Comparison of ENCODE assay signal across 10 cellular contexts in the genomic region with DNA sequence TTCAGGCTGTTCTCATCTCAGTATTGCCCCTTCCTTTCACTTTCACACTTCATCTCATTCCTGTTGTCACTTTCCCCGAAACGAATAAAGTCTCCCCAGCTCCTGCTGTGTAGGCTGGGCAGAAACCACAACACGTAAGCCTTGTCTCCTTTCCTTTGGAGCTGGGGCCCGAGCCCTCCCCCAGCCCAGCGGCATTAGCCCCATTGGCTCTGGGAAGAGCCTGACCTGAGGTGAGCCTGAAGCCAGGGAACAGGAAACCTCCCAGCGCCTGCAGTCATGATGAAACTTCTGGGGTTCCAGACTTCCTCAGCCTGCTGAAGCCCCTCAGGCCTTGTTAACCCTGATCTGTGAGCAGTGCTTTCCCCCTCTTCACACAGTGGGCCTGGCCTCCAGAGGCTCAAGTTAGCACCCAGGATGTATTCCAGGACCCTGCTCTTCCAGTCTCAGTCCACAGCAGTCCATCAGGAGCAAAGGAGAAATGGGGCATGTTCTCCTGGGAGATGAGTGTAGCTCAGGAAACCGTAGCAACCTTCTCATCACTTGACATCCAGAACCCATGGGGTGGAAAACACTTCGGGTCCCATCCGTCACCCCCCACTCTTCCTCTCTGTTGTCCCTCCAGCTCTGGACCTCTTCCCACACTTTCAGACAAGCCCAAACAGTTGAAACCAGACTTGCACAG. TPM values are rescaled to one million over a fixed set of nuclear protein-coding genes. Genes with fewer than 3 reads are reported as not detected.
A peak's percentile ranks its signal among the peaks of the same experiment; 100 is the strongest.
DNase-seq lines count a peak whose midpoint lies in the region; ATAC-seq, FAIRE-seq and TF ChIP-seq lines count a peak whose summit lies in the region.
"Had no signal": no experiment of that assay in that cellular context is flagged by ENCODE, and none has a peak within 500 bp of the region (broad histone marks: within the 10 kb centered on the region; RNA-seq: fewer than 3 reads in every experiment).

No MANE protein-coding gene starts in this region.

- H3K9me3 ChIP-seq in HepG2 (ENCODE audit: low read length): no peaks in the 10 kb centered on the region
- H3K9me3 ChIP-seq: mucosa of descending colon had no signal

- H3K27me3 ChIP-seq in HepG2 (ENCODE audit: control insufficient read depth in 1 of 2, insufficient read depth in 2 of 2, low read length in 2 of 2): no peaks in the 10 kb centered on the region

- H3K9ac ChIP-seq in HepG2 (ENCODE audit: insufficient read depth, low read depth, low read length): no peak overlapping the region

- no peaks in the 10 kb centered on the region for H3K9me3 Mint-ChIP-seq in WTC11
- no peaks in the 10 kb centered on the region for H3K9me3 Mint-ChIP-seq in stimulated activated effector memory CD8-positive, alpha-beta T cell treated with anti-CD3 and anti-CD28 coated beads, Interleukin-12 subunit alpha, Interleukin-12 subunit beta, amount 100 ng/mL, for 72 hours

- TF ChIP-seq EP300 in HepG2 (IDR thresholded peaks at IDR 0.05; ENCODE audit: low read depth in 2 of 2, low read length in 2 of 2): no peak
- TF ChIP-seq EP300 in HepG2 (CRISPR knock-in tag; IDR thresholded peaks at IDR 0.05; ENCODE audit: borderline replicate concordance): no peak

- TF ChIP-seq CTCF in WTC11 (IDR thresholded peaks at IDR 0.05): no peak
- TF ChIP-seq CTCF in HepG2 (CRISPR knock-in tag; IDR thresholded peaks at IDR 0.05): no peak

- intact Hi-C loops in cardiac septum (cut with DNase I) (no loop called here), HepG2 (cut with micrococcal nuclease; ENCODE audit: unreplicated experiment) (no loop called here)

- DNase-seq in GM19239 (ENCODE audit: insufficient read length, low spot score) (peak; percentile 36), WTC11 (ENCODE audit: low spot score) (no peak), cardiac septum (ENCODE audit: low spot score) (peak; percentile 66), H4 (ENCODE audit: low spot score) (no peak), HepG2 (ENCODE audit: low spot score) (no peak)
- no peak for DNase-seq in stimulated activated effector memory CD8-positive, alpha-beta T cell treated with anti-CD3 and anti-CD28 coated beads, Interleukin-12 subunit alpha, Interleukin-12 subunit beta, amount 100 ng/mL, for 72 hours (ENCODE audit: low spot score in 2 of 2)
- DNase-seq: mucosa of descending colon, NCI-H1930 had no signal

- WGBS in HepG2 (ENCODE audit: low lambda C conversion rate): 92% methylated on average over 7 of the region's 9 CpGs

- no peak for TF ChIP-seq POLR2A in HepG2 (IDR thresholded peaks at IDR 0.05; ENCODE audit: insufficient read depth in 1 of 2, low read depth in 2 of 2, low read length in 2 of 2)

- peaks cover 3% of the 10 kb centered on the region; the same call in 1 of the 2 replicates for H3K4me1 Mint-ChIP-seq in WTC11
- peaks cover 35% of the 10 kb centered on the region for H3K4me1 Mint-ChIP-seq in stimulated activated effector memory CD8-positive, alpha-beta T cell treated with anti-CD3 and anti-CD28 coated beads, Interleukin-12 subunit alpha, Interleukin-12 subunit beta, amount 100 ng/mL, for 72 hours

- no peak overlapping the region for H3K4me3 Mint-ChIP-seq in WTC11
- peak overlapping the region; percentile 26 for H3K4me3 Mint-ChIP-seq in stimulated activated effector memory CD8-positive, alpha-beta T cell treated with anti-CD3 and anti-CD28 coated beads, Interleukin-12 subunit alpha, Interleukin-12 subunit beta, amount 100 ng/mL, for 72 hours

- H3K79me2 ChIP-seq in HepG2 (ENCODE audit: insufficient read depth, low read length): no peaks in the 10 kb centered on the region

- no TSS peak for BruUV-seq in HepG2 (replicated peaks; lab: Mats Ljungman, UMichigan)

- no peak overlapping the region for H3K27ac ChIP-seq in HepG2 (ENCODE audit: extremely low read length, insufficient read depth, low read length)

- no peak overlapping the region for H3K4me2 ChIP-seq in HepG2 (ENCODE audit: low read depth, low read length)

- H2AFZ ChIP-seq in HepG2 (ENCODE audit: low read length): no peak overlapping the region

- POLR2A ChIA-PET in WTC11 (lab: Charles Lee): no interaction called here
- POLR2A ChIA-PET in HepG2 (lab: Yijun Ruan, JAX): no interaction called here

- peaks cover 19% of the 10 kb centered on the region for H3K36me3 Mint-ChIP-seq in WTC11
- H3K36me3 Mint-ChIP-seq in stimulated activated effector memory CD8-positive, alpha-beta T cell treated with anti-CD3 and anti-CD28 coated beads, Interleukin-12 subunit alpha, Interleukin-12 subunit beta, amount 100 ng/mL, for 72 hours: peaks cover 51% of the 10 kb centered on the region

- H3K27ac Mint-ChIP-seq in WTC11: peak overlapping the region; percentile 43
- peak overlapping the region; percentile 83 for H3K27ac Mint-ChIP-seq in stimulated activated effector memory CD8-positive, alpha-beta T cell treated with anti-CD3 and anti-CD28 coated beads, Interleukin-12 subunit alpha, Interleukin-12 subunit beta, amount 100 ng/mL, for 72 hours

- H3K36me3 ChIP-seq in HepG2 (replicated peaks in 1 of 2; ENCODE audit: control insufficient read depth in 1 of 2, insufficient read depth in 2 of 2, low read length in 2 of 2): peaks cover 9 to 25% of the 10 kb centered on the region in 2 experiments; a peak in 4 of 5 replicates

- no peak for TF ChIP-seq RAD21 in HepG2 (CRISPR knock-in tag; IDR thresholded peaks at IDR 0.05)

- CTCF ChIA-PET in WTC11 (lab: Charles Lee) (interaction anchor here (3.7 to 3.8 kb wide), 2 partner anchors 11 to 73 kb away, joined by 46 to 124 read pairs; no protein-coding TSS in a partner anchor), HepG2 (lab: Yijun Ruan, JAX; ENCODE audit: low intra/inter-chr PET ratio, low total read pairs) (interaction anchor here (2.3 kb wide), 1 partner anchor 73 kb away, joined by 38 read pairs; no protein-coding TSS in a partner anchor)

- no peaks in the 10 kb centered on the region for H3K4me1 ChIP-seq in HepG2 (ENCODE audit: insufficient read depth, low read length)

- ATAC-seq in WTC11 (0 out of 2 replicates have a peak, but pooled peaks have one; percentile 6), HG03457 (IDR thresholded peaks at IDR 0.05; ENCODE audit: unreplicated experiment) (no peak), HepG2 (no peak)
- peak; percentile 51 for ATAC-seq in stimulated activated effector memory CD8-positive, alpha-beta T cell treated with anti-CD3 and anti-CD28 coated beads, Interleukin-12 subunit alpha, Interleukin-12 subunit beta, amount 100 ng/mL, for 72 hours
- ATAC-seq: mucosa of descending colon had no signal

- peaks cover 2% of the 10 kb centered on the region; the same call in 1 of the 2 replicates for H3K27me3 Mint-ChIP-seq in WTC11 (ENCODE audit: low read depth)

- H4K20me1 ChIP-seq in HepG2 (ENCODE audit: insufficient read depth, low read length): peaks cover 4% of the 10 kb centered on the region; the same call in 1 of the 2 replicates

- in situ Hi-C loops in HepG2 (cut with HindIII; ENCODE audit: extremely low pct_ligation_motif_present, low pct_unique_long_range_greater_than_20kb): loop anchor here (5.0 kb wide), 1 partner anchor 71 kb away; no protein-coding TSS in a partner anchor

- FAIRE-seq in GM19239 (lab: Jason Lieb, UNC): peak; percentile 84
- FAIRE-seq in HepG2 (lab: Jason Lieb, UNC): no peak

- no peak overlapping the region for H3K4me3 ChIP-seq in HepG2 (replicated peaks in 1 of 3; ENCODE audit: insufficient read depth in 1 of 3, low read depth in 2 of 3, low read length in 3 of 3)
- H3K4me3 ChIP-seq: mucosa of descending colon had no signal

RNA-seq across cellular contexts. Expression of gene VASH1, which starts 21.8 kb away (rescaled TPM):
- total RNA-seq in WTC11 (2021) (7.2 to 10.9 TPM (median 10.5 TPM) in 3 replicates), cardiac septum (16.4 TPM), HepG2 (2016; rRNA removed; fragmentation: Illumina TruSeq; extraction: Trizol) (0.18 and 0.24 TPM in 2 replicates)
- total RNA-seq in H4 (2014; rRNA removed; shearing (Covaris generic)): 2.2 and 3.3 TPM in 2 replicates
- not detected in 2 replicates for total RNA-seq in HepG2 (2016; cell fraction: cytosol; rRNA removed; fragmentation: Illumina TruSeq; extraction: Trizol; ENCODE audit: low read depth)
- total RNA-seq in HepG2 (2016; cell fraction: insoluble cytoplasmic fraction; rRNA removed; fragmentation: Illumina TruSeq; extraction: Trizol): 0.12 and 0.17 TPM in 2 replicates
- 0.10 and 0.15 TPM in 2 replicates for total RNA-seq in HepG2 (2016; cell fraction: membrane; rRNA removed; fragmentation: Illumina TruSeq; extraction: Trizol)
- total RNA-seq in HepG2 (2016; cell fraction: nucleus; rRNA removed; fragmentation: Illumina TruSeq; extraction: Trizol): 0.34 and 0.43 TPM in 2 replicates
- polyA plus RNA-seq in HepG2 (2011; rRNA removed): 0.11 and 0.42 TPM in 2 replicates
- 0.15 and 0.32 TPM in 2 replicates for polyA plus RNA-seq in HepG2 (2011; cell fraction: cytosol; rRNA removed)
- polyA plus RNA-seq in HepG2 (2011; cell fraction: nucleus; rRNA removed): 0.71 and 0.77 TPM in 2 replicates
- 0.28 and 0.65 TPM in 2 replicates for polyA plus RNA-seq in HepG2 (2012)
- polyA plus RNA-seq in HepG2 (2016; cell fraction: cytosol; fragmentation: Illumina TruSeq; extraction: Trizol; ENCODE audit: low read depth): 0.10 TPM in 1 of 2 replicates, not detected in the other
- polyA plus RNA-seq in HepG2 (2016; cell fraction: insoluble cytoplasmic fraction; fragmentation: Illumina TruSeq; extraction: Trizol; ENCODE audit: low read depth): 0.24 and 0.26 TPM in 2 replicates
- 0.21 TPM in 1 of 2 replicates, not detected in the other for polyA plus RNA-seq in HepG2 (2016; cell fraction: membrane; fragmentation: Illumina TruSeq; extraction: Trizol; ENCODE audit: low read depth)
- polyA plus RNA-seq in HepG2 (2016; cell fraction: nucleus; fragmentation: Illumina TruSeq; extraction: Trizol; ENCODE audit: insufficient read depth, low read depth): 0.43 and 0.83 TPM in 2 replicates
- 0.28 TPM in 1 of 2 replicates, not detected in the other for polyA minus RNA-seq in HepG2 (2011; rRNA and poly(A)+ RNA removed; ENCODE audit: low replicate concordance)
- polyA minus RNA-seq in HepG2 (2011; cell fraction: cytosol; rRNA and poly(A)+ RNA removed): 0.18 and 0.69 TPM in 2 replicates
- 0.50 and 0.64 TPM in 2 replicates for polyA minus RNA-seq in HepG2 (2011; cell fraction: nucleus; rRNA and poly(A)+ RNA removed)

RNA-seq across cellular contexts. Expression of gene ANGEL1, which starts 29.7 kb away (rescaled TPM):
- 25.7 to 29.7 TPM (median 25.8 TPM) in 3 replicates for total RNA-seq in WTC11 (2021)
- 12.4 TPM for total RNA-seq in cardiac septum
- total RNA-seq in H4 (2014; rRNA removed; shearing (Covaris generic)): 7.7 and 9.3 TPM in 2 replicates
- 9.0 and 14.3 TPM in 2 replicates for total RNA-seq in HepG2 (2016; rRNA removed; fragmentation: Illumina TruSeq; extraction: Trizol)
- 2.0 and 2.3 TPM in 2 replicates for total RNA-seq in HepG2 (2016; cell fraction: cytosol; rRNA removed; fragmentation: Illumina TruSeq; extraction: Trizol; ENCODE audit: low read depth)
- 7.0 and 14.3 TPM in 2 replicates for total RNA-seq in HepG2 (2016; cell fraction: insoluble cytoplasmic fraction; rRNA removed; fragmentation: Illumina TruSeq; extraction: Trizol)
- total RNA-seq in HepG2 (2016; cell fraction: membrane; rRNA removed; fragmentation: Illumina TruSeq; extraction: Trizol): 4.2 and 4.3 TPM in 2 replicates
- 17.7 and 19.8 TPM in 2 replicates for total RNA-seq in HepG2 (2016; cell fraction: nucleus; rRNA removed; fragmentation: Illumina TruSeq; extraction: Trizol)
- 20.1 and 22.0 TPM in 2 replicates for polyA plus RNA-seq in HepG2 (2011; rRNA removed)
- polyA plus RNA-seq in HepG2 (2011; cell fraction: cytosol; rRNA removed): 14.1 and 15.1 TPM in 2 replicates
- polyA plus RNA-seq in HepG2 (2011; cell fraction: nucleus; rRNA removed): 24.3 and 28.3 TPM in 2 replicates
- 9.5 and 10.1 TPM in 2 replicates for polyA plus RNA-seq in HepG2 (2012)
- polyA plus RNA-seq in HepG2 (2016; cell fraction: cytosol; fragmentation: Illumina TruSeq; extraction: Trizol; ENCODE audit: low read depth): 1.2 and 1.4 TPM in 2 replicates
- polyA plus RNA-seq in HepG2 (2016; cell fraction: insoluble cytoplasmic fraction; fragmentation: Illumina TruSeq; extraction: Trizol; ENCODE audit: low read depth): 5.4 and 6.6 TPM in 2 replicates
- 1.6 and 1.7 TPM in 2 replicates for polyA plus RNA-seq in HepG2 (2016; cell fraction: membrane; fragmentation: Illumina TruSeq; extraction: Trizol; ENCODE audit: low read depth)
- polyA plus RNA-seq in HepG2 (2016; cell fraction: nucleus; fragmentation: Illumina TruSeq; extraction: Trizol; ENCODE audit: insufficient read depth, low read depth): 20.3 and 21.5 TPM in 2 replicates
- polyA minus RNA-seq in HepG2 (2011; rRNA and poly(A)+ RNA removed; ENCODE audit: low replicate concordance): 49.6 and 66.8 TPM in 2 replicates
- polyA minus RNA-seq in HepG2 (2011; cell fraction: cytosol; rRNA and poly(A)+ RNA removed): 12.2 and 12.8 TPM in 2 replicates
- 26.4 and 31.6 TPM in 2 replicates for polyA minus RNA-seq in HepG2 (2011; cell fraction: nucleus; rRNA and poly(A)+ RNA removed)

RNA-seq across cellular contexts. Expression of gene LRRC74A, which starts 43.2 kb away (rescaled TPM):
- total RNA-seq in WTC11 (2021): not detected in 3 replicates
- total RNA-seq in cardiac septum: not detected
- not detected in 2 replicates for total RNA-seq in H4 (2014; rRNA removed; shearing (Covaris generic))
- not detected in 2 replicates for total RNA-seq in HepG2 (2016; rRNA removed; fragmentation: Illumina TruSeq; extraction: Trizol)
- not detected in 2 replicates for total RNA-seq in HepG2 (2016; cell fraction: cytosol; rRNA removed; fragmentation: Illumina TruSeq; extraction: Trizol; ENCODE audit: low read depth)
- not detected in 2 replicates for total RNA-seq in HepG2 (2016; cell fraction: insoluble cytoplasmic fraction; rRNA removed; fragmentation: Illumina TruSeq; extraction: Trizol)
- total RNA-seq in HepG2 (2016; cell fraction: membrane; rRNA removed; fragmentation: Illumina TruSeq; extraction: Trizol): not detected in 2 replicates
- total RNA-seq in HepG2 (2016; cell fraction: nucleus; rRNA removed; fragmentation: Illumina TruSeq; extraction: Trizol): not detected in 2 replicates
- polyA plus RNA-seq in HepG2 (2011; rRNA removed): not detected in 2 replicates
- not detected in 2 replicates for polyA plus RNA-seq in HepG2 (2011; cell fraction: cytosol; rRNA removed)
- polyA plus RNA-seq in HepG2 (2011; cell fraction: nucleus; rRNA removed): not detected in 2 replicates
- polyA plus RNA-seq in HepG2 (2012): not detected in 2 replicates
- not detected in 2 replicates for polyA plus RNA-seq in HepG2 (2016; cell fraction: cytosol; fragmentation: Illumina TruSeq; extraction: Trizol; ENCODE audit: low read depth)
- not detected in 2 replicates for polyA plus RNA-seq in HepG2 (2016; cell fraction: insoluble cytoplasmic fraction; fragmentation: Illumina TruSeq; extraction: Trizol; ENCODE audit: low read depth)
- not detected in 2 replicates for polyA plus RNA-seq in HepG2 (2016; cell fraction: membrane; fragmentation: Illumina TruSeq; extraction: Trizol; ENCODE audit: low read depth)
- not detected in 2 replicates for polyA plus RNA-seq in HepG2 (2016; cell fraction: nucleus; fragmentation: Illumina TruSeq; extraction: Trizol; ENCODE audit: insufficient read depth, low read depth)
- polyA minus RNA-seq in HepG2 (2011; rRNA and poly(A)+ RNA removed; ENCODE audit: low replicate concordance): not detected in 2 replicates
- not detected in 2 replicates for polyA minus RNA-seq in HepG2 (2011; cell fraction: cytosol; rRNA and poly(A)+ RNA removed)
- polyA minus RNA-seq in HepG2 (2011; cell fraction: nucleus; rRNA and poly(A)+ RNA removed): not detected in 2 replicates
- total RNA-seq: mucosa of descending colon had no signal
- polyA plus RNA-seq: esophagus had no signal

Comparison
In these comparisons a context has a peak if more than half of its experiments do, and no peak if none do; other contexts are left out.
1. DNase-seq: peak in GM19239 (single experiment) and cardiac septum (single experiment); none in WTC11 (single experiment), stimulated activated effector memory CD8-positive, alpha-beta T cell treated with anti-CD3 and anti-CD28 coated beads, Interleukin-12 subunit alpha, Interleukin-12 subunit beta, amount 100 ng/mL, for 72 hours (0 of 2), H4 (single experiment) and HepG2 (single experiment).
2. ATAC-seq: peak in WTC11 (single experiment) and stimulated activated effector memory CD8-positive, alpha-beta T cell treated with anti-CD3 and anti-CD28 coated beads, Interleukin-12 subunit alpha, Interleukin-12 subunit beta, amount 100 ng/mL, for 72 hours (single experiment); none in HG03457 (single experiment) and HepG2 (single experiment).